Comparison of ENCODE assay signal across 1 cellular context in genomic region chr1:31434101-31434871, GRCh38.
TF ChIP-seq lines count a peak whose summit lies in the region.

No MANE protein-coding gene starts in this region.

TF ChIP-seq in HepG2, 621 proteins besides CTCF, POLR2A, EP300 and RAD21 (continued from another document and continues in another):
- TF ChIP-seq TFAP4 (IDR thresholded peaks at IDR 0.05; ENCODE audit: borderline replicate concordance, low read depth) (peak; percentile 49; the same call in 1 of the 2 replicates), SP140L (CRISPR knock-in tag; IDR thresholded peaks at IDR 0.05; ENCODE audit: borderline replicate concordance) (no peak), LCORL (IDR thresholded peaks at IDR 0.05) (no peak), LCORL (CRISPR knock-in tag; IDR thresholded peaks at IDR 0.05) (peak; percentile 95), ZNF503 (CRISPR knock-in tag; IDR thresholded peaks at IDR 0.05) (peak; percentile 28; the same call in 1 of the 2 replicates), HINFP (CRISPR knock-in tag; IDR thresholded peaks at IDR 0.05; ENCODE audit: low read depth) (peak; percentile 67; the same call in 1 of the 2 replicates), ZBTB38 (CRISPR knock-in tag; IDR thresholded peaks at IDR 0.05) (peak; percentile 95), ZNF891 (CRISPR knock-in tag; IDR thresholded peaks at IDR 0.05) (no peak), ZBTB43 (CRISPR knock-in tag; conservative IDR thresholded peaks at IDR 0.05) (no peak), ZNF790 (CRISPR knock-in tag; IDR thresholded peaks at IDR 0.05; ENCODE audit: borderline replicate concordance) (no peak), AFF4 (CRISPR knock-in tag; IDR thresholded peaks at IDR 0.05) (no peak), ATF2 (CRISPR knock-in tag; IDR thresholded peaks at IDR 0.05) (no peak), ZNF44 (CRISPR knock-in tag; IDR thresholded peaks at IDR 0.05) (no peak), U2AF2 (IDR thresholded peaks at IDR 0.05; ENCODE audit: low read depth, low read length) (no peak), ZNF703 (CRISPR knock-in tag; IDR thresholded peaks at IDR 0.05; ENCODE audit: borderline replicate concordance) (no peak; the same call in 1 of the 2 replicates), SMYD3 (CRISPR knock-in tag; IDR thresholded peaks at IDR 0.05) (no peak), ZNF367 (CRISPR knock-in tag; IDR thresholded peaks at IDR 0.05; ENCODE audit: borderline replicate concordance) (no peak), ZNF550 (CRISPR knock-in tag; IDR thresholded peaks at IDR 0.05; ENCODE audit: borderline replicate concordance) (no peak), ATF7 (IDR thresholded peaks at IDR 0.05) (no peak), ATF7 (CRISPR knock-in tag; IDR thresholded peaks at IDR 0.05) (peak; percentile 26; the same call in 1 of the 2 replicates), DBP (CRISPR knock-in tag; IDR thresholded peaks at IDR 0.05; ENCODE audit: not compliant biosample characterization) (no peak), IRF1 (CRISPR knock-in tag; IDR thresholded peaks at IDR 0.05; ENCODE audit: low read depth) (no peak), ETV5 (CRISPR knock-in tag; IDR thresholded peaks at IDR 0.05; ENCODE audit: borderline replicate concordance) (peak; percentile 97), ISX (CRISPR knock-in tag; conservative IDR thresholded peaks at IDR 0.05) (no peak), MTF1 (CRISPR knock-in tag; IDR thresholded peaks at IDR 0.05) (no peak), NFYC (CRISPR knock-in tag; IDR thresholded peaks at IDR 0.05) (no peak), ZNF225 (CRISPR knock-in tag; IDR thresholded peaks at IDR 0.05) (no peak), KDM1A (CRISPR knock-in tag; IDR thresholded peaks at IDR 0.05) (no peak), MIER2 (CRISPR knock-in tag; IDR thresholded peaks at IDR 0.05) (peak; percentile 61), KMT2B (CRISPR knock-in tag; IDR thresholded peaks at IDR 0.05) (no peak), NCOA5 (CRISPR knock-in tag; IDR thresholded peaks at IDR 0.05) (no peak), POLR2G (IDR thresholded peaks at IDR 0.05; ENCODE audit: low read depth, low read length) (peak; percentile 52; the same call in 1 of the 2 replicates), RFX1 (IDR thresholded peaks at IDR 0.05) (no peak), ZSCAN20 (CRISPR knock-in tag; IDR thresholded peaks at IDR 0.05; ENCODE audit: borderline replicate concordance) (no peak), ZNF589 (CRISPR knock-in tag; conservative IDR thresholded peaks at IDR 0.05) (peak; percentile 90; the same call in 1 of the 2 replicates), SRSF9 (IDR thresholded peaks at IDR 0.05; ENCODE audit: borderline replicate concordance, insufficient read depth, low read depth, low read length, poor library complexity, severe bottlenecking) (no peak), ETS1 (CRISPR knock-in tag; IDR thresholded peaks at IDR 0.05) (no peak), HNRNPL (IDR thresholded peaks at IDR 0.05; ENCODE audit: low read depth, low read length) (peak; percentile 79; the same call in 1 of the 2 replicates), ZNF432 (CRISPR knock-in tag; IDR thresholded peaks at IDR 0.05; ENCODE audit: borderline replicate concordance) (no peak), GLI4 (CRISPR knock-in tag; IDR thresholded peaks at IDR 0.05; ENCODE audit: borderline replicate concordance) (no peak), ZNF784 (CRISPR knock-in tag; IDR thresholded peaks at IDR 0.05; ENCODE audit: borderline replicate concordance) (no peak), XBP1 (CRISPR knock-in tag; IDR thresholded peaks at IDR 0.05) (no peak), ZZZ3 (CRISPR knock-in tag; IDR thresholded peaks at IDR 0.05; ENCODE audit: borderline replicate concordance) (0 out of 2 replicates have a peak, but pooled peaks have one; percentile 37), FOXK2 (IDR thresholded peaks at IDR 0.05) (no peak), PHF8 (CRISPR knock-in tag; IDR thresholded peaks at IDR 0.05) (no peak), GPBP1L1 (CRISPR knock-in tag; IDR thresholded peaks at IDR 0.05) (no peak), ZNF770 (CRISPR knock-in tag; IDR thresholded peaks at IDR 0.05) (peak; percentile 42; the same call in 1 of the 2 replicates), ZNF3 (CRISPR knock-in tag; IDR thresholded peaks at IDR 0.05) (no peak), MIXL1 (CRISPR knock-in tag; IDR thresholded peaks at IDR 0.05) (peak; percentile 83; the same call in 1 of the 2 replicates)
